1 cellular context compared by ENCODE assay signal in genomic region chr16:58027341-58028167, GRCh38.
TF ChIP-seq lines count a peak whose summit lies in the region.

No MANE protein-coding gene starts in this region.

TF ChIP-seq in GM12878, 131 proteins besides CTCF, POLR2A, EP300 and RAD21:
- TF ChIP-seq TCF7 (IDR thresholded peaks at IDR 0.05; ENCODE audit: borderline replicate concordance) = no peak
- TF ChIP-seq HCFC1 (IDR thresholded peaks at IDR 0.05; ENCODE audit: low read length) = no peak
- no peak for TF ChIP-seq ETV6 (conservative IDR thresholded peaks at IDR 0.05 in 1 of 2, IDR thresholded peaks at IDR 0.05 in 1 of 2; ENCODE audit: borderline replicate concordance in 1 of 2, low read depth in 1 of 2)
- TF ChIP-seq, protein P1, sequence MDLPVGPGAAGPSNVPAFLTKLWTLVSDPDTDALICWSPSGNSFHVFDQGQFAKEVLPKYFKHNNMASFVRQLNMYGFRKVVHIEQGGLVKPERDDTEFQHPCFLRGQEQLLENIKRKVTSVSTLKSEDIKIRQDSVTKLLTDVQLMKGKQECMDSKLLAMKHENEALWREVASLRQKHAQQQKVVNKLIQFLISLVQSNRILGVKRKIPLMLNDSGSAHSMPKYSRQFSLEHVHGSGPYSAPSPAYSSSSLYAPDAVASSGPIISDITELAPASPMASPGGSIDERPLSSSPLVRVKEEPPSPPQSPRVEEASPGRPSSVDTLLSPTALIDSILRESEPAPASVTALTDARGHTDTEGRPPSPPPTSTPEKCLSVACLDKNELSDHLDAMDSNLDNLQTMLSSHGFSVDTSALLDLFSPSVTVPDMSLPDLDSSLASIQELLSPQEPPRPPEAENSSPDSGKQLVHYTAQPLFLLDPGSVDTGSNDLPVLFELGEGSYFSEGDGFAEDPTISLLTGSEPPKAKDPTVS (IDR thresholded peaks at IDR 0.05; ENCODE audit: low read depth, low read length) = no peak
- TF ChIP-seq ZNF384 (IDR thresholded peaks at IDR 0.05; ENCODE audit: borderline replicate concordance, low read depth, low read length) = no peak
- TF ChIP-seq, protein P2, sequence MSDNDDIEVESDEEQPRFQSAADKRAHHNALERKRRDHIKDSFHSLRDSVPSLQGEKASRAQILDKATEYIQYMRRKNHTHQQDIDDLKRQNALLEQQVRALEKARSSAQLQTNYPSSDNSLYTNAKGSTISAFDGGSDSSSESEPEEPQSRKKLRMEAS (IDR thresholded peaks at IDR 0.05; ENCODE audit: low read depth, low read length) = no peak
- no peak for TF ChIP-seq LARP7 (IDR thresholded peaks at IDR 0.05)
- no peak for TF ChIP-seq RELA (IDR thresholded peaks at IDR 0.05; ENCODE audit: borderline replicate concordance, partially characterized antibody)
